ENCODE assay signal across 8 cellular contexts in the genomic region with DNA sequence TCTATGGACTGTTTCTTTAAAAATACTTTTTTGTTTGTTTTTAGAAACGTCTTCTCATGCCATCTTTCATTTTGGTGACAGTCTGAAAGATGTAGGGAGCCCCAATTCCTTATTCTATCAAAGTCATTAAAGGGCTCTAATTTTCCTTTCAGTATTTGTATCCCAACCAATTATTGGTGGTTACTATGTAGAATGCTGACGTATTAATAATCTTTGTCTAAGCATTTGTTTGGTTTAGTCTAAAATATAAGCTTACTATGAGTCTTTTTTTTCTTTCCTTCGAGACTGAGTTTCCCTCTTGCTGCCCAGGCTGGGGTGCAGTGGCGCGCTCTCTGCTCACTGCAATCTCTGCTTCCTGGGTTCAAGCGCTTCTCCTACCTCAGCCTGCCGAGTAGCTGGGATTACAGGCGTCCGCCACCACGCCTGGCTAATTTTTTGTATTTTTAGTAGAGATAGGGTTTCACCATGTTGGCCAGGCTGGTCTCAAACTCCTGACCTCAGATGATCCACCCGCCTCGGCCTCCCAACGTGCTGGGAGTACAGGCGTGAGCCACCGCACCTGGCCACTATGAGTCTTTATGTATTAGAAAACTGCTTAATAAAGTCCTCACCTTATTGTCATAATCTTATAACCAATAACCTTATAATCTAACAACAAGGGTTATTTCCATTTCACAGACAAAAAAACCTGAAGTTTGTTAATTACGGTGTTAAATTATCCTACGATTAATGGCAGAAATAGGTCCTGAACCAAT. TPM values are rescaled to one million over a fixed set of nuclear protein-coding genes. Genes with fewer than 3 reads are reported as not detected.
DNase-seq lines count a peak whose midpoint lies in the region; ATAC-seq and TF ChIP-seq lines count a peak whose summit lies in the region.

No MANE protein-coding gene starts in this region.

- H3K9ac ChIP-seq in SK-N-MC (ENCODE audit: insufficient read length) (peak overlapping the region; percentile 93), fibroblast of lung (ENCODE audit: insufficient read depth, low read length) (peak overlapping the region; percentile 85)

- TF ChIP-seq POLR2A in prostate gland (IDR thresholded peaks at IDR 0.05), result no peak

- peak overlapping the region; percentile 80 for H3K4me3 ChIP-seq in GM06990 (replicated peaks; ENCODE audit: low read depth, low read length)
- H3K4me3 ChIP-seq in SK-N-MC, result peak overlapping the region; percentile 93
- peak overlapping the region; percentile 67 to 79 (median 76) for H3K4me3 ChIP-seq in fibroblast of lung (replicated peaks in 1 of 4; ENCODE audit: control extremely low read depth in 1 of 4, insufficient read depth in 1 of 4, low read depth in 3 of 4, low read length in 4 of 4)
- peak overlapping the region; percentile 63 to 67 for H3K4me3 ChIP-seq in prostate gland

- no peaks in the 10 kb centered on the region; the same call in 1 of the 2 replicates for H3K36me3 ChIP-seq in GM06990 (ENCODE audit: control insufficient read depth, insufficient read depth, low read length)
- H3K36me3 ChIP-seq in SK-N-MC (ENCODE audit: insufficient read depth, low read length), result no peaks in the 10 kb centered on the region; the same call in 1 of the 2 replicates
- H3K36me3 ChIP-seq in fibroblast of lung (ENCODE audit: control insufficient read depth, insufficient read depth, low read length), result no peaks in the 10 kb centered on the region
- H3K36me3 ChIP-seq in prostate gland, result no peaks in the 10 kb centered on the region

- 70% methylated on average over 17 of the region's 17 CpGs for WGBS in prostate gland

- DNase-seq in GM06990 (ENCODE audit: extremely low read depth, insufficient read length) (no peak), SK-N-MC (ENCODE audit: low read depth, low spot score) (no peak), fibroblast of lung (ENCODE audit: low read depth in 2 of 2) (no peak), prostate gland (ENCODE audit: low spot score) (no peak), DMS114 treated with DMSO at 0.1 percent for 48 hours (lab: John Stamatoyannopoulos, UW; ENCODE audit: unreplicated experiment) (no peak), 8988T (no peak)
- no peak for DNase-seq in stimulated activated CD4-positive, alpha-beta T cell treated with anti-CD3 and anti-CD28 coated beads, Interleukin-2, amount 100 ng/mL, for 24 hours

- H3K27ac ChIP-seq in SK-N-MC (peak overlapping the region; percentile 77), fibroblast of lung (ENCODE audit: insufficient read depth, low read length) (peak overlapping the region; percentile 81), prostate gland (peak overlapping the region; percentile 88 to 93)

- H3K79me2 ChIP-seq in fibroblast of lung (ENCODE audit: control insufficient read depth, insufficient read depth, low read length), result peaks cover 13% of the 10 kb centered on the region

- no peaks in the 10 kb centered on the region for H4K20me1 ChIP-seq in fibroblast of lung (ENCODE audit: control insufficient read depth, extremely low read depth, insufficient read depth, low read length)

- intact Hi-C loops in prostate gland (cut with DNase I), result no loop called here

- H3K4me2 ChIP-seq in fibroblast of lung (ENCODE audit: extremely low read depth, insufficient read depth, low read length), result peak overlapping the region; percentile 97

- TF ChIP-seq CTCF in GM06990 (IDR thresholded peaks at IDR 0.05; ENCODE audit: insufficient read depth, low read length, poor library complexity, severe bottlenecking) (no peak), fibroblast of lung (conservative IDR thresholded peaks at IDR 0.05 in 1 of 2, IDR thresholded peaks at IDR 0.05 in 1 of 2; ENCODE audit: low read depth in 1 of 2, low read length in 2 of 2) (no peak), prostate gland (IDR thresholded peaks at IDR 0.05) (no peak)

- peaks cover 8% of the 10 kb centered on the region for H3K4me1 ChIP-seq in fibroblast of lung (ENCODE audit: control insufficient read depth, extremely low read depth, insufficient read depth, low read length)
- H3K4me1 ChIP-seq in prostate gland (replicated peaks), result no peaks in the 10 kb centered on the region

- H3K27me3 ChIP-seq in GM06990 (replicated peaks; ENCODE audit: control insufficient read depth, insufficient read depth, low read length), result no peaks in the 10 kb centered on the region
- H3K27me3 ChIP-seq in fibroblast of lung (ENCODE audit: control insufficient read depth, insufficient read depth, low read length), result no peaks in the 10 kb centered on the region
- no peaks in the 10 kb centered on the region for H3K27me3 ChIP-seq in prostate gland (replicated peaks; ENCODE audit: insufficient read depth)

- no peak for ATAC-seq in HG03469 (IDR thresholded peaks at IDR 0.05; ENCODE audit: unreplicated experiment)

- H2AFZ ChIP-seq in fibroblast of lung (ENCODE audit: low read length), result peak overlapping the region; percentile 99

- no peaks in the 10 kb centered on the region for H3K9me3 ChIP-seq in SK-N-MC (ENCODE audit: low read depth, low read length)
- no peaks in the 10 kb centered on the region for H3K9me3 ChIP-seq in fibroblast of lung (ENCODE audit: control insufficient read depth, insufficient read depth, low read depth, low read length)
- no peaks in the 10 kb centered on the region for H3K9me3 ChIP-seq in prostate gland

RNA-seq across cellular contexts. Expression of gene VRK2, which starts 0.8 kb away (rescaled TPM):
- total RNA-seq in fibroblast of lung (15.2 and 24.3 TPM in 2 replicates), prostate gland (10 to 100 TPM; 18.1 to 19.2 TPM)
- polyA plus RNA-seq in fibroblast of lung, result 23.8 and 28.0 TPM in 2 replicates
- polyA plus RNA-seq in fibroblast of lung (2012), result 18.1 and 18.8 TPM in 2 replicates
- 5.7 and 6.0 TPM in 2 replicates for polyA minus RNA-seq in fibroblast of lung (ENCODE audit: low replicate concordance)
